Comparison of ENCODE assay signal across 16 cellular contexts in genomic region chr5:178602752-178603151, GRCh38. TPM values are rescaled to one million over a fixed set of nuclear protein-coding genes. Genes with fewer than 3 reads are reported as not detected.
A peak's percentile ranks its signal among the peaks of the same experiment; 100 is the strongest.
DNase-seq lines count a peak whose midpoint lies in the region; ATAC-seq and TF ChIP-seq lines count a peak whose summit lies in the region.
"Had no signal": no experiment of that assay in that cellular context is flagged by ENCODE, and none has a peak within 500 bp of the region (broad histone marks: within the 10 kb centered on the region; RNA-seq: fewer than 3 reads in every experiment).

No MANE protein-coding gene starts in this region.

- in situ Hi-C loops in GM23248 (cut with MboI), result no loop called here

- TF ChIP-seq CTCF in osteoblast (IDR thresholded peaks at IDR 0.05; ENCODE audit: extremely low read depth, low read depth, low read length) (no peak), neural progenitor cell (IDR thresholded peaks at IDR 0.05) (no peak)

- H3K4me2 ChIP-seq in GM23248 (ENCODE audit: unreplicated experiment) (no peak overlapping the region), osteoblast (ENCODE audit: insufficient read depth, low read length) (no peak overlapping the region), neural progenitor cell (no peak overlapping the region)
- H3K4me2 ChIP-seq: PC-9 had no signal

- peaks cover 0 to 3% (median 0%) of the 10 kb centered on the region in 6 donors for H3K9me3 Mint-ChIP-seq in immature natural killer cell
- H3K9me3 Mint-ChIP-seq in neural progenitor cell, result peaks cover 19% of the 10 kb centered on the region

- ATAC-seq in SK-N-SH treated with all-trans-retinoic acid at 6 μM for 48 hours (no peak), GM18873 (IDR thresholded peaks at IDR 0.05; ENCODE audit: low FRiP score, unreplicated experiment) (no peak)

- H3K4me3 Mint-ChIP-seq in immature natural killer cell (no peak overlapping the region), neural progenitor cell (no peak overlapping the region)

- H3K27me3 ChIP-seq in GM23248 (replicated peaks; ENCODE audit: insufficient read depth), result no peaks in the 10 kb centered on the region
- no peaks in the 10 kb centered on the region for H3K27me3 ChIP-seq in osteoblast (ENCODE audit: insufficient read depth, low read length)
- H3K27me3 ChIP-seq in neural progenitor cell, result no peaks in the 10 kb centered on the region

- H3K9me3 ChIP-seq in GM23248 (ENCODE audit: low read depth), result no peaks in the 10 kb centered on the region
- no peaks in the 10 kb centered on the region for H3K9me3 ChIP-seq in osteoblast (ENCODE audit: low read depth, low read length)
- no peaks in the 10 kb centered on the region for H3K9me3 ChIP-seq in neural progenitor cell (ENCODE audit: low read depth)

- DNase-seq in GM23248 (peak; percentile 35), fibroblast of peridontal ligament (ENCODE audit: extremely low read depth) (peak; percentile 21), osteoblast (ENCODE audit: insufficient read length, low spot score, missing footprints) (peak; percentile 57), immature natural killer cell (no peak), NCI-H446 (lab: John Stamatoyannopoulos, UW) (no peak), neural progenitor cell (ENCODE audit: low spot score) (no peak)
- DNase-seq: AML-193, DMS53, Karpas-422, NCI-H1436, NCI-H2029 treated with DMSO at 0.1 percent for 48 hours, PC-9 had no signal

- H3K36me3 ChIP-seq in GM23248 (ENCODE audit: low read depth) (peaks cover 74% of the 10 kb centered on the region), osteoblast (ENCODE audit: insufficient read depth, low read length) (peaks cover 64% of the 10 kb centered on the region), neural progenitor cell (peaks cover 35% of the 10 kb centered on the region)

- no peaks in the 10 kb centered on the region; the same call in 1 of the 2 replicates for H4K20me1 ChIP-seq in GM23248 (ENCODE audit: insufficient read depth)
- peaks cover 7% of the 10 kb centered on the region for H4K20me1 ChIP-seq in osteoblast (ENCODE audit: insufficient read depth, low read length)
- no peaks in the 10 kb centered on the region for H4K20me1 ChIP-seq in neural progenitor cell (ENCODE audit: low read depth)

- H2AFZ ChIP-seq in GM23248 (no peak overlapping the region), osteoblast (ENCODE audit: low read length) (no peak overlapping the region), neural progenitor cell (replicated peaks) (no peak overlapping the region)
- H2AFZ ChIP-seq: PC-9 had no signal

- WGBS in GM23248 (ENCODE audit: low coverage in 1 of 2, low lambda C conversion rate in 2 of 2, missing lambda C conversion rate in 2 of 2), 2 experiments, result 95 to 97% methylated on average over 2 of the region's 2 CpGs

- no peak overlapping the region for H3K9ac ChIP-seq in GM23248
- no peak overlapping the region for H3K9ac ChIP-seq in neural progenitor cell

- H3K4me3 ChIP-seq in GM23248, result no peak overlapping the region
- H3K4me3 ChIP-seq in osteoblast (ENCODE audit: insufficient read depth, low read length), result no peak overlapping the region
- no peak overlapping the region for H3K4me3 ChIP-seq in neural progenitor cell
- H3K4me3 ChIP-seq: PC-9 had no signal

- H3K9me2 ChIP-seq in GM23248 (ENCODE audit: insufficient read depth), result no peaks in the 10 kb centered on the region

- peaks cover 3% of the 10 kb centered on the region; the same call in 1 of the 2 replicates for H3K79me2 ChIP-seq in GM23248 (ENCODE audit: insufficient read depth)
- peaks cover 9% of the 10 kb centered on the region for H3K79me2 ChIP-seq in osteoblast (ENCODE audit: insufficient read depth, low read length)
- no peaks in the 10 kb centered on the region for H3K79me2 ChIP-seq in neural progenitor cell (ENCODE audit: low read depth)

- H3K4me1 ChIP-seq in GM23248 (ENCODE audit: insufficient read depth) (no peaks in the 10 kb centered on the region), osteoblast (ENCODE audit: insufficient read depth, low read length) (no peaks in the 10 kb centered on the region), neural progenitor cell (no peaks in the 10 kb centered on the region)

- H3K36me3 Mint-ChIP-seq in immature natural killer cell (peaks cover 12 to 33% (median 15%) of the 10 kb centered on the region in 3 donors), neural progenitor cell (peaks cover 67% of the 10 kb centered on the region)

- H3K27ac Mint-ChIP-seq in immature natural killer cell, result no peak overlapping the region
- H3K27ac Mint-ChIP-seq in neural progenitor cell, result no peak overlapping the region

- H3K4me1 Mint-ChIP-seq in immature natural killer cell (peaks cover 0 to 6% of the 10 kb centered on the region in 2 donors), neural progenitor cell (no peaks in the 10 kb centered on the region)

- H3K27ac ChIP-seq in GM23248 (no peak overlapping the region), osteoblast (ENCODE audit: low read depth, low read length) (no peak overlapping the region), neural progenitor cell (no peak overlapping the region)
- H3K27ac ChIP-seq: PC-9 had no signal

- H3F3A ChIP-seq in GM23248 (ENCODE audit: insufficient read depth) (peaks cover 2% of the 10 kb centered on the region), neural progenitor cell (ENCODE audit: low read depth) (no peaks in the 10 kb centered on the region)

- H3K27me3 Mint-ChIP-seq in immature natural killer cell (ENCODE audit: low read depth in 3 of 3) (no peaks in the 10 kb centered on the region), neural progenitor cell (ENCODE audit: insufficient read depth, low read depth) (no peaks in the 10 kb centered on the region)

TF ChIP-seq in SK-N-SH treated with all-trans-retinoic acid at 6 μM for 48 hours, 23 proteins besides CTCF, POLR2A, EP300 and RAD21:
- TF ChIP-seq BACH2 (CRISPR knock-in tag; IDR thresholded peaks at IDR 0.05; ENCODE audit: borderline replicate concordance), result no peak
- peak; percentile 66 for TF ChIP-seq ISL1 (CRISPR knock-in tag; IDR thresholded peaks at IDR 0.05)
TF ChIP-seq in SK-N-SH treated with all-trans-retinoic acid at 6 μM for 48 hours: peak in this region for 1.

RNA-seq across cellular contexts. Expression of gene COL23A1, which starts 12.6 kb away (rescaled TPM):
- not detected in 2 replicates for total RNA-seq in GM23248 (2014; rRNA removed; shearing (Covaris generic))
- polyA plus RNA-seq in GM23248 (2016; fragmentation: Nextera tagmentation; extraction: Ambion mirVana) (not detected in 2 replicates), immature natural killer cell (under 1 TPM in 2 of 3 donors, not detected in 1; 0.40 to 0.78 TPM)
- total RNA-seq in osteoblast (under 0.01 TPM in 1 of 2 replicates, not detected in the other), neural progenitor cell (ENCODE audit: low replicate concordance) (1.3 TPM in 1 of 2 replicates, not detected in the other)
- total RNA-seq: A673, G401, PC-9 had no signal

RNA-seq across cellular contexts. Expression of gene CLK4, which starts 24.1 kb away (rescaled TPM):
- 14.1 and 19.0 TPM in 2 replicates for total RNA-seq in GM23248 (2014; rRNA removed; shearing (Covaris generic))
- polyA plus RNA-seq in GM23248 (2016; fragmentation: Nextera tagmentation; extraction: Ambion mirVana), result 11.0 and 11.8 TPM in 2 replicates
- total RNA-seq in osteoblast, result 33.3 TPM in 2 replicates
- polyA plus RNA-seq in immature natural killer cell, result 10 to 100 TPM in 2 of 3 donors, 1 to 10 TPM in 1; 9.3 to 18.0 (median 16.9) TPM
- total RNA-seq in neural progenitor cell (ENCODE audit: low replicate concordance), result 20.3 and 41.1 TPM in 2 replicates

Comparison
In these comparisons a context has a peak if more than half of its experiments do, and no peak if none do; other contexts are left out.
1. DNase-seq: peak in GM23248 (single experiment), fibroblast of peridontal ligament (single experiment) and osteoblast (single experiment); none in immature natural killer cell (0 of 3), NCI-H446 (0 of 2) and neural progenitor cell (single experiment).